ENCODE assay signal across 15 cellular contexts in genomic region chr3:27675287-27675686, GRCh38. TPM values are rescaled to one million over a fixed set of nuclear protein-coding genes. Genes with fewer than 3 reads are reported as not detected.
DNase-seq lines count a peak whose midpoint lies in the region; ATAC-seq and TF ChIP-seq lines count a peak whose summit lies in the region.
"Had no signal": no experiment of that assay in that cellular context is flagged by ENCODE, and none has a peak within 500 bp of the region (broad histone marks: within the 10 kb centered on the region; RNA-seq: fewer than 3 reads in every experiment).

No MANE protein-coding gene starts in this region.

- H4K8ac ChIP-seq in IMR-90 (ENCODE audit: low read depth in 2 of 2, low read length in 2 of 2): no peak overlapping the region

- H3K4ac ChIP-seq in IMR-90 (ENCODE audit: low read depth, low read length): no peak overlapping the region

- CTCF ChIA-PET in IMR-90 (lab: Yijun Ruan, JAX): interaction anchor here (1.8 kb wide), 1 partner anchor 9 kb away, joined by 3 read pairs; no protein-coding TSS in a partner anchor

- no peaks in the 10 kb centered on the region for H3K27me3 Mint-ChIP-seq in progenitor cell of endocrine pancreas
- H3K27me3 Mint-ChIP-seq: stimulated activated naive CD8-positive, alpha-beta T cell treated with anti-CD3 and anti-CD28 coated beads, Interleukin-15, Interleukin-2, amounts not matched to agents 100 ng/mL and 50 ng/mL, for 24 hours had no signal

- no peak overlapping the region for H4K91ac ChIP-seq in IMR-90 (ENCODE audit: insufficient read depth, low read depth, low read length)

- H4K20me1 ChIP-seq in IMR-90 (ENCODE audit: insufficient read depth, low read length): no peaks in the 10 kb centered on the region

- POLR2A ChIA-PET in IMR-90 (lab: Charles Lee; ENCODE audit: unreplicated experiment): no interaction called here

- no peak overlapping the region for H3K4me2 ChIP-seq in IMR-90 (ENCODE audit: low read depth, low read length)

- no peaks in the 10 kb centered on the region for H3K79me2 ChIP-seq in ACC112 (ENCODE audit: control insufficient read depth, insufficient read depth, low read length, unreplicated experiment)

- ATAC-seq in IMR-90 (ENCODE audit: low read depth) (no peak), GM21529 (IDR thresholded peaks at IDR 0.05; ENCODE audit: unreplicated experiment) (no peak)

- no peak overlapping the region for H2BK20ac ChIP-seq in IMR-90 (ENCODE audit: low read depth, low read length)

- H3K4me3 ChIP-seq in ACC112 (ENCODE audit: low read depth, low read length) (no peak overlapping the region), IMR-90 (ENCODE audit: insufficient read depth, low read depth, low read length) (no peak overlapping the region), SK-N-MC (no peak overlapping the region)
- H3K4me3 ChIP-seq: esophagus squamous epithelium, PC-9 had no signal

- H2BK15ac ChIP-seq in IMR-90 (ENCODE audit: low read depth, low read length): no peak overlapping the region

- no peaks in the 10 kb centered on the region for H3K36me3 Mint-ChIP-seq in progenitor cell of endocrine pancreas (ENCODE audit: insufficient read depth)

- BruUV-seq in IMR-90 (replicated peaks; lab: Mats Ljungman, UMichigan): no TSS peak

- no peak overlapping the region for H3K14ac ChIP-seq in IMR-90 (replicated peaks; ENCODE audit: low read depth, low read length)

- H3K4me1 Mint-ChIP-seq in progenitor cell of endocrine pancreas (ENCODE audit: low read depth): peaks cover 15% of the 10 kb centered on the region

- H3K23ac ChIP-seq in IMR-90 (ENCODE audit: low read depth, low read length): no peak overlapping the region

- H3K27me3 ChIP-seq in ACC112 (ENCODE audit: insufficient read depth, low read length): no peaks in the 10 kb centered on the region
- no peaks in the 10 kb centered on the region for H3K27me3 ChIP-seq in IMR-90 (ENCODE audit: control insufficient read depth, insufficient read depth, low read length)
- H3K27me3 ChIP-seq: BE2C, esophagus squamous epithelium had no signal

- H3K9ac ChIP-seq in IMR-90 (ENCODE audit: low read depth, low read length) (no peak overlapping the region), SK-N-MC (ENCODE audit: insufficient read length) (no peak overlapping the region)

- intact Hi-C loops in IMR-90 (cut with micrococcal nuclease): no loop called here

- H2BK5ac ChIP-seq in IMR-90 (ENCODE audit: low read depth, low read length, poor library complexity, severe bottlenecking): no peak overlapping the region

- H2AK5ac ChIP-seq in IMR-90 (ENCODE audit: low read depth, low read length): no peak overlapping the region

- no CpG with 5 or more reads among the region's 3 CpGs for WGBS in IMR-90 (ENCODE audit: extremely low coverage in 2 of 2, insufficient read length in 1 of 2), 2 experiments

- TF ChIP-seq POLR2A in IMR-90 (IDR thresholded peaks at IDR 0.05; ENCODE audit: low read depth, low read length): no peak

- H2AFZ ChIP-seq in ACC112 (ENCODE audit: low read length, unreplicated experiment) (no peak overlapping the region), IMR-90 (replicated peaks; ENCODE audit: low read length, poor library complexity) (no peak overlapping the region)
- H2AFZ ChIP-seq: PC-9 had no signal

- peak; percentile 47 for DNase-seq in IMR-90
- DNase-seq in SK-N-MC (ENCODE audit: low read depth, low spot score): peak; percentile 56
- DNase-seq in fibroblast of peridontal ligament (ENCODE audit: extremely low read depth): peak; percentile 68
- DNase-seq in LoVo (ENCODE audit: low spot score): no peak
- DNase-seq in progenitor cell of endocrine pancreas (ENCODE audit: low spot score, unreplicated experiment): no peak
- no peak for DNase-seq in NCI-H187 treated with DMSO at 0.1 percent for 48 hours (lab: John Stamatoyannopoulos, UW)
- DNase-seq: activated CD4-positive, alpha-beta T cell treated with anti-CD3 and anti-CD28 coated beads, Interleukin-2, amount 50 U/mL, for 1 hour; BE2C; central memory CD4-positive, alpha-beta T cell; esophagus squamous epithelium; NCI-H2029; PC-9 had no signal

- no peak for TF ChIP-seq RAD21 in IMR-90 (IDR thresholded peaks at IDR 0.05; ENCODE audit: low read length)

- H3K4me1 ChIP-seq in ACC112 (ENCODE audit: control insufficient read depth, insufficient read depth, low read length, unreplicated experiment) (peaks cover 34% of the 10 kb centered on the region), IMR-90 (ENCODE audit: control insufficient read depth, insufficient read depth, low read length) (peaks cover 7% of the 10 kb centered on the region)
- H3K4me1 ChIP-seq: BE2C had no signal

- no peaks in the 10 kb centered on the region for H3K79me1 ChIP-seq in IMR-90 (ENCODE audit: low read depth in 1 of 2, low read length in 2 of 2)

- H3K9me3 ChIP-seq in IMR-90 (ENCODE audit: control insufficient read depth, insufficient read depth, low read length) (no peaks in the 10 kb centered on the region), SK-N-MC (ENCODE audit: low read depth, low read length) (no peaks in the 10 kb centered on the region)
- H3K9me3 ChIP-seq: BE2C, esophagus squamous epithelium had no signal

- dilution Hi-C loops in IMR-90 (cut with HindIII; ENCODE audit: low sequenced_read_pairs, unreplicated experiment): no loop called here

- H3K4me3 Mint-ChIP-seq in progenitor cell of endocrine pancreas (ENCODE audit: low read depth): no peak overlapping the region
- H3K4me3 Mint-ChIP-seq: stimulated activated naive CD8-positive, alpha-beta T cell treated with anti-CD3 and anti-CD28 coated beads, Interleukin-15, Interleukin-2, amounts not matched to agents 100 ng/mL and 50 ng/mL, for 24 hours had no signal

- peak overlapping the region; percentile 2; the same call in 1 of the 2 replicates for H3K18ac ChIP-seq in IMR-90 (ENCODE audit: low read depth, low read length)

- no peak for TF ChIP-seq CTCF in IMR-90 (conservative IDR thresholded peaks at IDR 0.05; ENCODE audit: low read depth, low read length)
- TF ChIP-seq CTCF in progenitor cell of endocrine pancreas (IDR thresholded peaks at IDR 0.05; ENCODE audit: unreplicated experiment): no peak

- no peak overlapping the region for H3K27ac Mint-ChIP-seq in progenitor cell of endocrine pancreas
- H3K27ac Mint-ChIP-seq: stimulated activated naive CD8-positive, alpha-beta T cell treated with anti-CD3 and anti-CD28 coated beads, Interleukin-15, Interleukin-2, amounts not matched to agents 100 ng/mL and 50 ng/mL, for 24 hours had no signal

- no peak overlapping the region for H3K56ac ChIP-seq in IMR-90 (ENCODE audit: extremely low read depth, insufficient read depth, low read length)

- H3K27ac ChIP-seq in ACC112 (ENCODE audit: low read depth, low read length) (peak overlapping the region; percentile 91), IMR-90 (ENCODE audit: insufficient read depth, low read length) (no peak overlapping the region), SK-N-MC (no peak overlapping the region)

- in situ Hi-C loops in IMR-90 (cut with MboI; ENCODE audit: low sequenced_read_pairs): loop anchor here (10.0 kb wide), 1 partner anchor 190 kb away; the partner anchor contains the start of gene SLC4A7

- no peak overlapping the region for H4K5ac ChIP-seq in IMR-90 (ENCODE audit: low read depth, low read length)

- peaks cover under 1% of the 10 kb centered on the region; the same call in 1 of the 2 replicates for H3K9me1 ChIP-seq in IMR-90 (ENCODE audit: insufficient read depth, low read length)

- H3K9me3 Mint-ChIP-seq in progenitor cell of endocrine pancreas (ENCODE audit: low read depth): no peaks in the 10 kb centered on the region
- H3K9me3 Mint-ChIP-seq: stimulated activated naive CD8-positive, alpha-beta T cell treated with anti-CD3 and anti-CD28 coated beads, Interleukin-15, Interleukin-2, amounts not matched to agents 100 ng/mL and 50 ng/mL, for 24 hours had no signal

- H3K36me3 ChIP-seq in ACC112 (ENCODE audit: insufficient read depth, low read length): no peaks in the 10 kb centered on the region
- no peaks in the 10 kb centered on the region for H3K36me3 ChIP-seq in IMR-90 (ENCODE audit: control insufficient read depth, insufficient read depth, low read length)
- H3K36me3 ChIP-seq in SK-N-MC (ENCODE audit: insufficient read depth, low read length): no peaks in the 10 kb centered on the region
- H3K36me3 ChIP-seq: BE2C, esophagus squamous epithelium had no signal

- no peak overlapping the region for H2BK120ac ChIP-seq in IMR-90 (ENCODE audit: low read depth, low read length)

- H2AK9ac ChIP-seq in IMR-90 (replicated peaks; ENCODE audit: low read depth, low read length, poor library complexity): no peak overlapping the region

TF ChIP-seq in IMR-90, 13 proteins besides CTCF, POLR2A, EP300 and RAD21 (continues in another document):
- no peak for TF ChIP-seq ELK1 (IDR thresholded peaks at IDR 0.05; ENCODE audit: borderline replicate concordance, low read depth, low read length)
- no peak for TF ChIP-seq CHD1 (IDR thresholded peaks at IDR 0.05; ENCODE audit: low read depth, low read length)
- no peak for TF ChIP-seq FOS (IDR thresholded peaks at IDR 0.05; ENCODE audit: low read depth, low read length)
- no peak for TF ChIP-seq USF2 (IDR thresholded peaks at IDR 0.05; ENCODE audit: low read depth, low read length)
- no peak for TF ChIP-seq RFX5 (IDR thresholded peaks at IDR 0.05; ENCODE audit: low read depth, low read length)
- no peak for TF ChIP-seq MXI1 (IDR thresholded peaks at IDR 0.05; ENCODE audit: borderline replicate concordance, low read depth, low read length)
- no peak for TF ChIP-seq MAFK (IDR thresholded peaks at IDR 0.05; ENCODE audit: low read depth, low read length)
- TF ChIP-seq BHLHE40 (IDR thresholded peaks at IDR 0.05; ENCODE audit: low read depth, low read length): no peak

RNA-seq across cellular contexts. Expression of gene EOMES, which starts 46.8 kb away (rescaled TPM):
- not detected in 2 replicates for total RNA-seq in IMR-90 (2012; rRNA removed)
- not detected in 2 replicates for polyA plus RNA-seq in IMR-90 (2012; rRNA removed)
- polyA plus RNA-seq in IMR-90 (2012; cell fraction: cytosol; rRNA removed): not detected in 2 replicates
- not detected in 2 replicates for polyA plus RNA-seq in IMR-90 (2012; cell fraction: nucleus; rRNA removed; ENCODE audit: low replicate concordance)
- 0.11 TPM in 1 of 2 replicates, not detected in the other for total RNA-seq in progenitor cell of endocrine pancreas
- total RNA-seq: PC-9 had no signal

Comparison
In these comparisons a context has a peak if more than half of its experiments do, and no peak if none do; other contexts are left out.
1. DNase-seq: peak in IMR-90 (single experiment), SK-N-MC (single experiment) and fibroblast of peridontal ligament (single experiment); none in LoVo (single experiment), progenitor cell of endocrine pancreas (single experiment) and NCI-H187 treated with DMSO at 0.1 percent for 48 hours (single experiment).